14 cellular contexts compared by ENCODE assay signal in genomic region chr17:34979153-34979552, GRCh38. TPM values are rescaled to one million over a fixed set of nuclear protein-coding genes. Genes with fewer than 3 reads are reported as not detected.
DNase-seq lines count a peak whose midpoint lies in the region; ATAC-seq, FAIRE-seq and TF ChIP-seq lines count a peak whose summit lies in the region.
"Had no signal": no experiment of that assay in that cellular context is flagged by ENCODE, and none has a peak within 500 bp of the region (broad histone marks: within the 10 kb centered on the region; RNA-seq: fewer than 3 reads in every experiment).

No MANE protein-coding gene starts in this region.

- no peak overlapping the region for H4K8ac ChIP-seq in trophoblast cell (ENCODE audit: low read depth, low read length)

- H3K36me3 Mint-ChIP-seq in activated CD4-positive, alpha-beta T cell treated with anti-CD3 and anti-CD28 coated beads for 36 hours (ENCODE audit: low read depth), result peaks cover 17% of the 10 kb centered on the region

- TF ChIP-seq CTCF in GM12878 (IDR thresholded peaks at IDR 0.05 in 2 of 3, conservative IDR thresholded peaks at IDR 0.05 in 1 of 3; ENCODE audit: control insufficient read depth in 2 of 3, extremely low read depth in 1 of 3, insufficient read depth in 1 of 3, low read depth in 3 of 3, low read length in 3 of 3), result no peak

- H3K79me2 ChIP-seq in GM12878 (ENCODE audit: control insufficient read depth, insufficient read depth, low read length), result peaks cover 22% of the 10 kb centered on the region
- peaks cover 4% of the 10 kb centered on the region for H3K79me2 ChIP-seq in trophoblast cell (ENCODE audit: control insufficient read depth, insufficient read depth, low read length, poor library complexity)

- no peak for TF ChIP-seq POLR2A in GM12878 (IDR thresholded peaks at IDR 0.05; ENCODE audit: low read depth, low read length)

- H3K27ac Mint-ChIP-seq in activated CD4-positive, alpha-beta T cell treated with anti-CD3 and anti-CD28 coated beads for 36 hours, result peak overlapping the region; percentile 20

- no peak for FAIRE-seq in GM12878 (lab: Jason Lieb, UNC)
- FAIRE-seq: A204.1, kidney, TTC549 had no signal

- no peak overlapping the region for H2AK5ac ChIP-seq in trophoblast cell (ENCODE audit: low read length)

- H3K4me1 Mint-ChIP-seq in activated CD4-positive, alpha-beta T cell treated with anti-CD3 and anti-CD28 coated beads for 36 hours, result peaks cover 48% of the 10 kb centered on the region

- H3K4ac ChIP-seq in trophoblast cell (ENCODE audit: low read depth, low read length), result no peak overlapping the region

- H4K91ac ChIP-seq in trophoblast cell (ENCODE audit: low read depth, low read length), result no peak overlapping the region

- H2BK120ac ChIP-seq in trophoblast cell (ENCODE audit: insufficient read depth, low read length, poor library complexity), result no peak overlapping the region

- H3K14ac ChIP-seq in trophoblast cell (ENCODE audit: low read length), result no peak overlapping the region

- H2BK12ac ChIP-seq in trophoblast cell (ENCODE audit: low read length), result no peak overlapping the region

- SMC1A ChIA-PET in GM12878 (lab: Charles Lee; ENCODE audit: uncharacterized antibody, unreplicated experiment), result interaction anchor here (1.5 kb wide), 1 partner anchor 19 kb away, joined by 3 read pairs; no protein-coding TSS in a partner anchor

- WGBS in HUES64, result 87% methylated on average over 7 of the region's 7 CpGs
- WGBS in GM12878 (ENCODE audit: insufficient coverage, insufficient replicate concordance, low lambda C conversion rate, missing lambda C conversion rate), result 97% methylated on average over 7 of the region's 7 CpGs
- no CpG with 5 or more reads among the region's 7 CpGs for WGBS in trophoblast cell (ENCODE audit: extremely low coverage, insufficient coverage, insufficient read length)

- H3K4me2 ChIP-seq in GM12878 (ENCODE audit: control insufficient read depth, insufficient read depth) (peak overlapping the region; percentile 91), trophoblast cell (ENCODE audit: low read length) (no peak overlapping the region)

- no TSS peak for BruUV-seq in GM12878 (replicated peaks; lab: Mats Ljungman, UMichigan)

- CTCF ChIA-PET in activated CD4-positive, alpha-beta T cell treated with anti-CD3 and anti-CD28 coated beads for 36 hours (lab: Charles Lee), result interaction anchor here (0.6 to 4.9 kb wide), 5 partner anchors 15 to 437 kb away, joined by 3 to 25 read pairs (median 4); partner anchors contain the start of gene RAD51D
- CTCF ChIA-PET in GM12878 (lab: Yijun Ruan, JAX), result no interaction called here

- TF ChIP-seq RAD21 in GM12878 (IDR thresholded peaks at IDR 0.05; ENCODE audit: insufficient read depth, low read depth, low read length), result no peak

- peak overlapping the region; percentile 84 for H3K4me3 Mint-ChIP-seq in activated CD4-positive, alpha-beta T cell treated with anti-CD3 and anti-CD28 coated beads for 36 hours

- H3K9ac ChIP-seq in HUES64 (ENCODE audit: low read depth, low read length) (peak overlapping the region; percentile 99; the same call in 1 of the 2 replicates), GM12878 (ENCODE audit: control insufficient read depth, insufficient read depth, low read length) (no peak overlapping the region), trophoblast cell (ENCODE audit: low read length) (no peak overlapping the region)

- H3K9me3 ChIP-seq in HUES64 (ENCODE audit: insufficient read depth, low read depth, low read length) (no peaks in the 10 kb centered on the region), GM12878 (replicated peaks; ENCODE audit: control insufficient read depth, insufficient read depth, low read length) (no peaks in the 10 kb centered on the region), trophoblast cell (ENCODE audit: insufficient read depth, low read depth, low read length) (no peaks in the 10 kb centered on the region)

- H3K27me3 Mint-ChIP-seq in activated CD4-positive, alpha-beta T cell treated with anti-CD3 and anti-CD28 coated beads for 36 hours, result no peaks in the 10 kb centered on the region

- H3K4me1 ChIP-seq in HUES64 (ENCODE audit: insufficient read depth, low read length), result peaks cover 26% of the 10 kb centered on the region; the same call in 1 of the 2 replicates
- peaks cover 12% of the 10 kb centered on the region for H3K4me1 ChIP-seq in GM12878 (ENCODE audit: control insufficient read depth, insufficient read depth, low read length)
- H3K4me1 ChIP-seq in trophoblast cell (ENCODE audit: control insufficient read depth in 1 of 2, insufficient read depth in 2 of 2, low read length in 2 of 2), result no peaks in the 10 kb centered on the region

- POLR2A ChIA-PET in activated CD4-positive, alpha-beta T cell treated with anti-CD3 and anti-CD28 coated beads for 36 hours (lab: Charles Lee), result interaction anchor here (0.6 to 0.7 kb wide), 2 partner anchors 342 to 831 kb away, joined by 3 to 8 read pairs; no protein-coding TSS in a partner anchor
- POLR2A ChIA-PET in GM12878 (lab: Charles Lee), result interaction anchor here (2.5 kb wide), 1 partner anchor 18 kb away, joined by 8 read pairs; the partner anchor contains the start of genes CCT6B and ZNF830

- no peaks in the 10 kb centered on the region for H4K20me1 ChIP-seq in GM12878 (ENCODE audit: control insufficient read depth, insufficient read depth)

- RAD21 ChIA-PET in GM12878 (lab: Charles Lee; ENCODE audit: unreplicated experiment), result interaction anchor here (0.8 to 1.3 kb wide), 3 partner anchors 20 to 140 kb away, joined by 3 to 4 read pairs (median 3); no protein-coding TSS in a partner anchor

- no peak for ATAC-seq in activated CD4-positive, alpha-beta T cell treated with anti-CD3 and anti-CD28 coated beads for 36 hours
- no peak for ATAC-seq in GM12878

- H3K27me3 ChIP-seq in HUES64 (ENCODE audit: insufficient read depth, low read length) (no peaks in the 10 kb centered on the region), GM12878 (replicated peaks in 1 of 2; ENCODE audit: control insufficient read depth in 2 of 2, insufficient read depth in 2 of 2, low read length in 1 of 2) (no peaks in the 10 kb centered on the region), trophoblast cell (ENCODE audit: insufficient read depth, low read length) (no peaks in the 10 kb centered on the region)

- peaks cover 5% of the 10 kb centered on the region for H3K79me1 ChIP-seq in trophoblast cell (ENCODE audit: low read length)

- intact Hi-C loops in activated CD4-positive, alpha-beta T cell treated with anti-CD3 and anti-CD28 coated beads for 36 hours (cut with DNase I, micrococcal nuclease), result no loop called here
- intact Hi-C loops in GM12878 (cut with micrococcal nuclease; ENCODE audit: unreplicated experiment), result no loop called here

- peak overlapping the region; percentile 86; the same call in 1 of the 2 replicates for H3K4me3 ChIP-seq in HUES64 (ENCODE audit: low read length)
- peak overlapping the region; percentile 89; the same call in 1 of the 2 replicates for H3K4me3 ChIP-seq in GM12878
- no peak overlapping the region for H3K4me3 ChIP-seq in trophoblast cell (ENCODE audit: low read depth, low read length)

- no peak for DNase-seq in activated CD4-positive, alpha-beta T cell treated with anti-CD3 and anti-CD28 coated beads for 36 hours
- no peak for DNase-seq in activated CD4-positive, alpha-beta T cell treated with anti-CD3 and anti-CD28 coated beads for 1 hour
- no peak for DNase-seq in GM12878 (ENCODE audit: low read depth, low spot score)
- peak; percentile 55 to 87 for DNase-seq in trophoblast cell
- no peak for DNase-seq in retina
- DNase-seq in stimulated activated CD8-positive, alpha-beta memory T cell treated with anti-CD3 and anti-CD28 coated beads, Interleukin-4, amount 100 ng/mL, for 48 hours, result no peak
- DNase-seq in SIG-M5 treated with dmso at 0.1 percent for 504 hours (lab: John Stamatoyannopoulos, UW; ENCODE audit: unreplicated experiment), result no peak
- DNase-seq: activated gamma-delta T cell; kidney; NCI-H2081 treated with DMSO at 0.1 percent for 48 hours; stimulated activated CD4-positive, alpha-beta T cell treated with anti-CD3 and anti-CD28 coated beads, Interleukin-1b, Interleukin-23, amount 100 ng/mL, for 48 hours had no signal

- H3K18ac ChIP-seq in trophoblast cell (ENCODE audit: low read length), result no peak overlapping the region

- no peak overlapping the region for H2BK5ac ChIP-seq in trophoblast cell (ENCODE audit: low read depth, low read length, poor library complexity)

- no peak for TF ChIP-seq EP300 in GM12878 (IDR thresholded peaks at IDR 0.05; ENCODE audit: borderline replicate concordance in 1 of 2, control insufficient read depth in 1 of 2, low read depth in 2 of 2, low read length in 2 of 2)

- H3K23ac ChIP-seq in trophoblast cell (ENCODE audit: low read length), result no peak overlapping the region

- in situ Hi-C loops in GM12878 (cut with MboI), result no loop called here

- H3K27ac ChIP-seq in HUES64 (ENCODE audit: low read depth, low read length), result no peak overlapping the region
- no peak overlapping the region for H3K27ac ChIP-seq in GM12878 (ENCODE audit: control insufficient read depth, insufficient read depth)
- no peak overlapping the region for H3K27ac ChIP-seq in trophoblast cell (ENCODE audit: low read depth, low read length)

- H4K12ac ChIP-seq in trophoblast cell (ENCODE audit: low read depth, low read length), result no peak overlapping the region

- H3K9me3 Mint-ChIP-seq in activated CD4-positive, alpha-beta T cell treated with anti-CD3 and anti-CD28 coated beads for 36 hours (ENCODE audit: low read depth), result no peaks in the 10 kb centered on the region

- peak overlapping the region; percentile 77; the same call in 1 of the 2 replicates for H2AFZ ChIP-seq in GM12878 (ENCODE audit: control insufficient read depth, low read depth, low read length)
- no peak overlapping the region for H2AFZ ChIP-seq in trophoblast cell (ENCODE audit: insufficient read depth, low read length, poor library complexity)

- peaks cover 13% of the 10 kb centered on the region for H3K36me3 ChIP-seq in HUES64 (ENCODE audit: insufficient read depth, low read length)
- H3K36me3 ChIP-seq in GM12878 (ENCODE audit: control insufficient read depth in 2 of 2, insufficient read depth in 2 of 2, low read length in 1 of 2), result no peaks in the 10 kb centered on the region; a peak in 1 of 4 replicates
- peaks cover 4 to 7% of the 10 kb centered on the region in 2 experiments for H3K36me3 ChIP-seq in trophoblast cell (ENCODE audit: control insufficient read depth in 1 of 2, insufficient read depth in 2 of 2, low read length in 2 of 2)

RNA-seq across cellular contexts. Expression of gene LIG3, which starts 1.2 kb away (rescaled TPM):
- total RNA-seq in activated CD4-positive, alpha-beta T cell treated with anti-CD3 and anti-CD28 coated beads for 36 hours, result 10 to 100 TPM; 42.3 to 56.8 TPM
- 47.3 TPM for polyA plus RNA-seq in HUES64 (2013, experiment 1 of 2)
- polyA plus RNA-seq in HUES64 (2013, experiment 2 of 2), result 48.0 TPM
- 85.6 and 106 TPM in 2 replicates for total RNA-seq in GM12878 (2013; cell fraction: nucleolus; rRNA removed)
- total RNA-seq in GM12878 (2014; rRNA removed) (33.8 and 38.1 TPM in 2 replicates), GM12878 (2014; rRNA removed; fragmentation: Illumina TruSeq; extraction: Trizol) (30.2 and 30.6 TPM in 2 replicates), GM12878 (2021) (37.6 and 38.7 TPM in 2 replicates)
- polyA plus RNA-seq in GM12878 (2011; ENCODE audit: low read depth), result 8.3 TPM
- polyA plus RNA-seq in GM12878 (2011; rRNA removed) (37.4 and 41.7 TPM in 2 replicates), GM12878 (2014; fragmentation: Illumina TruSeq; extraction: Trizol) (31.3 and 36.2 TPM in 2 replicates), GM12878 (2014; fragmentation: Nextera tagmentation; extraction: Ambion mirVana) (1 to 10 TPM; 6.5 to 6.6 TPM), GM12878 (2014; rRNA removed) (37.1 and 45.4 TPM in 2 replicates), GM12878 (2016; fragmentation: Nextera tagmentation; extraction: Ambion mirVana) (10 to 100 TPM; 24.3 to 26.3 TPM)
- polyA plus RNA-seq in GM12878 (2011; cell fraction: cytosol; rRNA removed), result 35.6 and 44.5 TPM in 2 replicates
- 88.4 and 90.2 TPM in 2 replicates for polyA plus RNA-seq in GM12878 (2011; cell fraction: nucleus; rRNA removed)
- polyA plus RNA-seq in GM12878 (2012), result 13.2 and 17.9 TPM in 2 replicates
- polyA minus RNA-seq in GM12878 (2011; rRNA and poly(A)+ RNA removed), result 66.9 and 103 TPM in 2 replicates
- polyA minus RNA-seq in GM12878 (2011; cell fraction: cytosol; rRNA and poly(A)+ RNA removed), result 21.4 and 23.9 TPM in 2 replicates
- polyA minus RNA-seq in GM12878 (2011; cell fraction: nucleus; rRNA and poly(A)+ RNA removed), result 42.1 and 68.8 TPM in 2 replicates
- 23.2 and 25.5 TPM in 2 replicates for polyA plus RNA-seq in trophoblast cell (2013)

RNA-seq across cellular contexts. Expression of gene ZNF830, which starts 17.8 kb away (rescaled TPM):
- 10 to 100 TPM; 20.0 TPM for total RNA-seq in activated CD4-positive, alpha-beta T cell treated with anti-CD3 and anti-CD28 coated beads for 36 hours
- polyA plus RNA-seq in HUES64 (2013, experiment 1 of 2), result 9.2 TPM
- 9.9 TPM for polyA plus RNA-seq in HUES64 (2013, experiment 2 of 2)
- total RNA-seq in GM12878 (2013; cell fraction: nucleolus; rRNA removed), result 18.3 and 20.7 TPM in 2 replicates
- total RNA-seq in GM12878 (2014; rRNA removed) (9.7 and 11.3 TPM in 2 replicates), GM12878 (2014; rRNA removed; fragmentation: Illumina TruSeq; extraction: Trizol) (18.5 and 19.9 TPM in 2 replicates), GM12878 (2021) (13.6 and 14.9 TPM in 2 replicates)
- polyA plus RNA-seq in GM12878 (2011; ENCODE audit: low read depth), result 4.0 TPM
- polyA plus RNA-seq in GM12878 (2011; rRNA removed) (12.0 and 20.7 TPM in 2 replicates), GM12878 (2014; fragmentation: Illumina TruSeq; extraction: Trizol) (12.3 and 15.2 TPM in 2 replicates), GM12878 (2014; fragmentation: Nextera tagmentation; extraction: Ambion mirVana) (10 to 100 TPM; 10.6 to 15.4 TPM), GM12878 (2014; rRNA removed) (10.5 and 15.0 TPM in 2 replicates), GM12878 (2016; fragmentation: Nextera tagmentation; extraction: Ambion mirVana) (10 to 100 TPM; 16.2 to 16.8 TPM)
- polyA plus RNA-seq in GM12878 (2011; cell fraction: cytosol; rRNA removed), result 5.6 and 6.8 TPM in 2 replicates
- polyA plus RNA-seq in GM12878 (2011; cell fraction: nucleus; rRNA removed), result 9.2 and 11.8 TPM in 2 replicates
- 6.8 and 11.1 TPM in 2 replicates for polyA plus RNA-seq in GM12878 (2012)
- 5.1 and 6.5 TPM in 2 replicates for polyA minus RNA-seq in GM12878 (2011; rRNA and poly(A)+ RNA removed)
- 2.9 and 3.2 TPM in 2 replicates for polyA minus RNA-seq in GM12878 (2011; cell fraction: cytosol; rRNA and poly(A)+ RNA removed)
- 8.6 and 13.1 TPM in 2 replicates for polyA minus RNA-seq in GM12878 (2011; cell fraction: nucleus; rRNA and poly(A)+ RNA removed)
- polyA plus RNA-seq in trophoblast cell (2013), result 6.9 and 7.4 TPM in 2 replicates

RNA-seq across cellular contexts. Expression of gene CCT6B, which starts 17.9 kb away (rescaled TPM):
- total RNA-seq in activated CD4-positive, alpha-beta T cell treated with anti-CD3 and anti-CD28 coated beads for 36 hours, result 1 to 10 TPM in 1 of 2 experiments, under 1 TPM in 1; 0.95 to 1.6 TPM
- polyA plus RNA-seq in HUES64 (2013, experiment 1 of 2), result 1.7 TPM
- polyA plus RNA-seq in HUES64 (2013, experiment 2 of 2), result 2.7 TPM
- 1.4 and 1.8 TPM in 2 replicates for total RNA-seq in GM12878 (2013; cell fraction: nucleolus; rRNA removed)
- total RNA-seq in GM12878 (2014; rRNA removed) (1.9 and 2.2 TPM in 2 replicates), GM12878 (2014; rRNA removed; fragmentation: Illumina TruSeq; extraction: Trizol) (2.6 and 3.1 TPM in 2 replicates), GM12878 (2021) (2.8 TPM in 2 replicates)
- 2.2 TPM for polyA plus RNA-seq in GM12878 (2011; ENCODE audit: low read depth)
- polyA plus RNA-seq in GM12878 (2011; rRNA removed) (1.6 and 2.5 TPM in 2 replicates), GM12878 (2014; fragmentation: Illumina TruSeq; extraction: Trizol) (2.5 and 3.2 TPM in 2 replicates), GM12878 (2014; fragmentation: Nextera tagmentation; extraction: Ambion mirVana) (1 to 10 TPM; 3.9 to 6.1 TPM), GM12878 (2014; rRNA removed) (1.6 and 2.4 TPM in 2 replicates), GM12878 (2016; fragmentation: Nextera tagmentation; extraction: Ambion mirVana) (1 to 10 TPM; 2.1 to 2.6 TPM)
- polyA plus RNA-seq in GM12878 (2011; cell fraction: cytosol; rRNA removed), result 0.39 and 0.57 TPM in 2 replicates
- polyA plus RNA-seq in GM12878 (2011; cell fraction: nucleus; rRNA removed), result 0.91 and 0.95 TPM in 2 replicates
- polyA plus RNA-seq in GM12878 (2012), result 3.7 and 4.3 TPM in 2 replicates
- 0.59 and 0.82 TPM in 2 replicates for polyA minus RNA-seq in GM12878 (2011; rRNA and poly(A)+ RNA removed)
- 0.62 TPM in 1 of 2 replicates, not detected in the other for polyA minus RNA-seq in GM12878 (2011; cell fraction: cytosol; rRNA and poly(A)+ RNA removed)
- 0.48 and 1.1 TPM in 2 replicates for polyA minus RNA-seq in GM12878 (2011; cell fraction: nucleus; rRNA and poly(A)+ RNA removed)
- polyA plus RNA-seq in trophoblast cell (2013), result 0.81 and 0.96 TPM in 2 replicates

Comparison
In these comparisons a context has a peak if more than half of its experiments do, and no peak if none do; other contexts are left out.
1. DNase-seq: peak in trophoblast cell (2 of 2); none in activated CD4-positive, alpha-beta T cell treated with anti-CD3 and anti-CD28 coated beads for 36 hours (single experiment), activated CD4-positive, alpha-beta T cell treated with anti-CD3 and anti-CD28 coated beads for 1 hour (single experiment), GM12878 (single experiment), retina (single experiment), stimulated activated CD8-positive, alpha-beta memory T cell treated with anti-CD3 and anti-CD28 coated beads, Interleukin-4, amount 100 ng/mL, for 48 hours (single experiment) and SIG-M5 treated with dmso at 0.1 percent for 504 hours (single experiment).